Comparison of ENCODE assay signal across 8 cellular contexts in the genomic region with DNA sequence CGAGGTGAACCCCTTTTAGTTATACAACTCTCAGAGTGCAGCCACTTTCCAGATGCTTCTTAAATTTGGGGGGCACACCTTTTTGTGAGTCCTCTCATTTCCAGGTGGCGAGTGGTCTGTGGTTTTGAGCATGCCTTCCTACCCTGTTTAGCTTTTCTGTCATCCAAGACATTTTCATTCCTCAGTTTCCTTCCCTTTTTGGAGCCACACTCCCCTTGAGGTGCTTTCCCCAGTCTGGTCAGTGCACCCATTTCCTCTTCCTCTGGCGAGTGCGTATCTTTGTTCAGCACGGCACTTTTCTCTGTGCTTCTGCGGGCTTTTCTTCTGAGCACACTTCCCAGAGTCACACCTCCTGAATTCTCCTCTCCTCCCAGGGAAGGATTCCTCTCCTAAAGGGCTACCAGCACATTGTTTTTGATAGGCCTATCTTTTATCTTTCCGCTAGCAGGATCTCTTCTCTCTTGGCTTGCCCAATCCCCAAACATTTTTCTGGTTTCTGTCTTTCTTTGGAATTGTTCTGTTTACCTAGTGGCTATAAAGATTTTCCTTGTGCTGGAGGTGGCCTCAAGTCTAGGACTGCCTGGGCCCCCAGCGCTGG. TPM values are rescaled to one million over a fixed set of nuclear protein-coding genes. Genes with fewer than 3 reads are reported as not detected.
DNase-seq lines count a peak whose midpoint lies in the region; ATAC-seq and TF ChIP-seq lines count a peak whose summit lies in the region.

No MANE protein-coding gene starts in this region.

- H3K9me3 Mint-ChIP-seq in type B pancreatic cell, result peaks cover 7% of the 10 kb centered on the region

- no peaks in the 10 kb centered on the region for H3K9me3 ChIP-seq in T-helper 17 cell (ENCODE audit: control insufficient read depth, low read length, poor library complexity, severe bottlenecking)

- peaks cover 50% of the 10 kb centered on the region for H3K4me1 Mint-ChIP-seq in T-helper 17 cell
- H3K4me1 Mint-ChIP-seq in type B pancreatic cell (ENCODE audit: unreplicated experiment), result peaks cover 50% of the 10 kb centered on the region

- peaks cover 6% of the 10 kb centered on the region for H3K36me3 Mint-ChIP-seq in T-helper 17 cell (ENCODE audit: low read depth)
- H3K36me3 Mint-ChIP-seq in type B pancreatic cell, result peaks cover 21% of the 10 kb centered on the region

- no peak for TF ChIP-seq CTCF in type B pancreatic cell (conservative IDR thresholded peaks at IDR 0.05)

- ATAC-seq in T-helper 17 cell, result no peak
- ATAC-seq in HG02981 (IDR thresholded peaks at IDR 0.05; ENCODE audit: unreplicated experiment), result no peak
- no peak for ATAC-seq in GM18868 (IDR thresholded peaks at IDR 0.05; ENCODE audit: unreplicated experiment)

- H3K27me3 Mint-ChIP-seq in T-helper 17 cell (no peaks in the 10 kb centered on the region), type B pancreatic cell (peaks cover 4% of the 10 kb centered on the region)

- peak overlapping the region; percentile 79 for H3K27ac ChIP-seq in cingulate gyrus (ENCODE audit: low read depth, low read length)

- DNase-seq in activated CD4-positive, alpha-beta T cell treated with anti-CD3 and anti-CD28 coated beads for 1 hour, result peak; percentile 8
- DNase-seq in activated CD4-positive, alpha-beta T cell treated with anti-CD3 and anti-CD28 coated beads, Interleukin-2, amount 50 U/mL, for 4 hours, result no peak
- DNase-seq in T-helper 17 cell (peak; percentile 23 to 28 (median 23)), midbrain (lab: John Stamatoyannopoulos, UW) (peak; percentile 9), type B pancreatic cell (ENCODE audit: extremely low spot score, unreplicated experiment) (no peak)

- H3K4me3 Mint-ChIP-seq in T-helper 17 cell, result peak overlapping the region; percentile 95
- H3K4me3 Mint-ChIP-seq in type B pancreatic cell, result peak overlapping the region; percentile 88

- peak overlapping the region; percentile 96 for H3K27ac Mint-ChIP-seq in T-helper 17 cell
- peak overlapping the region; percentile 90 for H3K27ac Mint-ChIP-seq in type B pancreatic cell

RNA-seq across cellular contexts. Expression of a gene that starts 1.4 kb away (rescaled TPM):
- total RNA-seq in T-helper 17 cell (100 to 1,000 TPM; 121 to 129 TPM), type B pancreatic cell (ENCODE audit: low replicate concordance) (33.4 and 37.6 TPM in 2 replicates)

RNA-seq across cellular contexts. Expression of a gene that starts 31.2 kb away (rescaled TPM):
- 1,000 to 10,000 TPM; 1,047 to 1,109 TPM for total RNA-seq in T-helper 17 cell
- 361 and 398 TPM in 2 replicates for total RNA-seq in type B pancreatic cell (ENCODE audit: low replicate concordance)

Comparison
In these comparisons a context has a peak if more than half of its experiments do, and no peak if none do; other contexts are left out.
1. DNase-seq: peak in activated CD4-positive, alpha-beta T cell treated with anti-CD3 and anti-CD28 coated beads for 1 hour (single experiment), T-helper 17 cell (3 of 3) and midbrain (single experiment); none in activated CD4-positive, alpha-beta T cell treated with anti-CD3 and anti-CD28 coated beads, Interleukin-2, amount 50 U/mL, for 4 hours (0 of 2) and type B pancreatic cell (single experiment).